8 cellular contexts compared by ENCODE assay signal in the genomic region with DNA sequence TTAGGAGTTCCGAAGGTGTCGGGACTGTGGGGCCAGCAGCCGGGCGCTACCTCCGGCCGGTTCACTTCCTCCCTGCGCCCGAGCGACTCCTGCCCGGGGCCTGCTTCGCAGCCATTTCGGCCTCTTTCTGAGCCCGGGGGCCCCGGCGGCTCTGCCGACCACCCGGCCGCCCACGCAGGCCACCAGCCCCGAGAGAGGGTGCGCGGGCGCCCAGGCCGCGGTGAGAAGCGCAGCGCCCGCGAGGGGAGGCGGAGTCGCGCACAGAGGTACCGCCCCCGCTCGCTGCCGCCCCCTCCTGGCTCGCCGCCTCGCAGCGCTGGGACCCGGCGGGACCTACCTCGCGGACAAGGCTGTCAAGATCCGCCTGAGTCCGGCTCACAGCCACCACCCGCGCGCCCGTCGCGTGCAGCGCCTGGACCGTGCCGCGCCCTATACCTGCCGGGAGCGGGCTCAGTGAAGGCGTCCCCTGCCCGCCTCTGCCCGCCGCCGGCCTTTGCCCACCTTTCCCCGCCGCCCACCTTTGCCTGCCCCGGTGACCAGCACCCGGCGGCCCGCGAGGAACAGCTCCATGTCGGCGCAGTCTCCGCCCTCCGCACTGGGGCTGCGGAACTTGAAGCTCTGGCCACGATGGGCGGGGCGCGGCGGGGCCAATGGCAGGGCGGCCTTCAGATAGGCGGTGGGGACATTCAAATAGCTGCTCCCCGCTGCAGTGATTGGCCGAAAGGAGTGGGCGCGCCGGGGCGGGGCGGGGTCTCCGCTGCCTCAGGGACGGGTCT.
DNase-seq lines count a peak whose midpoint lies in the region; ATAC-seq and TF ChIP-seq lines count a peak whose summit lies in the region.

A gene (minus strand): TSS at position 585 of the 776 bp plus-strand sequence. CDS start 15 bp downstream, at position 570.

- peak within 1 kb of the TSS; percentile 84 for H3K4me3 Mint-ChIP-seq in central memory CD8-positive, alpha-beta T cell

- peak within 1 kb of the TSS; percentile 75 for H3K27ac Mint-ChIP-seq in central memory CD8-positive, alpha-beta T cell (ENCODE audit: low read depth)

- DNase-seq in AG10803 (ENCODE audit: low read depth) (peak; percentile 93), NCI-H446 (lab: John Stamatoyannopoulos, UW) (peak; percentile 98), iris pigment epithelial cell (ENCODE audit: low read depth) (peak; percentile 98)
- DNase-seq in activated CD4-positive, CD25-positive, alpha-beta regulatory T cell treated with anti-CD3 and anti-CD28 coated beads, Interleukin-2, amount 50 U/mL, for 16 hours (ENCODE audit: low read depth, low spot score), result peak; percentile 87
- peak; percentile 88 for DNase-seq in central memory CD8-positive, alpha-beta T cell (ENCODE audit: low spot score in 2 of 2)
- peak; percentile 91 for DNase-seq in stimulated activated CD4-positive, alpha-beta T cell treated with anti-CD3 and anti-CD28 coated beads, Interleukin-12 subunit alpha, Interleukin-12 subunit beta, amount 100 ng/mL, for 4 hours

- ATAC-seq in GM19025 (IDR thresholded peaks at IDR 0.05; ENCODE audit: low read depth, unreplicated experiment) (peak; percentile 85), HG03342 (IDR thresholded peaks at IDR 0.05; ENCODE audit: unreplicated experiment) (peak; percentile 85)
- ATAC-seq in central memory CD8-positive, alpha-beta T cell (replicated peaks; ENCODE audit: extremely low read depth, poor library complexity, severe bottlenecking), result peak; percentile 92

- H3K36me3 Mint-ChIP-seq in central memory CD8-positive, alpha-beta T cell (ENCODE audit: insufficient read depth), result no peaks in the 10 kb centered on the region

- peaks cover 9% of the 10 kb centered on the region for H3K4me1 Mint-ChIP-seq in central memory CD8-positive, alpha-beta T cell

- TF ChIP-seq CTCF in AG10803 (conservative IDR thresholded peaks at IDR 0.05; ENCODE audit: low read length), result peak; percentile 54

- H3K4me3 ChIP-seq in AG10803 (ENCODE audit: low read length), result peak within 1 kb of the TSS; percentile 73

- no peaks in the 10 kb centered on the region for H3K9me3 Mint-ChIP-seq in central memory CD8-positive, alpha-beta T cell

- H3K27me3 Mint-ChIP-seq in central memory CD8-positive, alpha-beta T cell, result no peaks in the 10 kb centered on the region

Comparison
In these comparisons a context has a peak if more than half of its experiments do, and no peak if none do; other contexts are left out.
1. Peak in every context shown above with its lines: DNase-seq, ATAC-seq and H3K4me3 ChIP-seq.